ENCODE assay signal across 8 cellular contexts in the genomic region with DNA sequence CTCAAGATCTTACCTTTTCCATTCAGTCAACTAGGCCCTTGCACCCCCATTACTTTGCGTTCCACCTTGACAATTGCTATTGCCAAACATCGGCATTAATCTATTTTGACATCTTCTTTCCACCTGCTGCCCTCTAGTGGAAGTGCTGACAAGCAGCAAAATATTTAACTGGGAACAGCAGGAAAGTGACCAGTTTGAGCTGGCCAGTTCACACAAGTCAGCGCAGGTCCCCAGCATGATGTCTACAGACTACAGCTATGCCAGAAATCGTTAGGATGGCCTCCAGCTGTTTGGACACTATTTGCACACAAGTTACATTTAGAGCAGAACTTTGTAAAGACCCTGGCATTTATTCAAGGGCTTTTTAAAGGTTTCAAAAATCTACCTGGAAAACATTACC.
DNase-seq lines count a peak whose midpoint lies in the region; ATAC-seq and TF ChIP-seq lines count a peak whose summit lies in the region.

No MANE protein-coding gene starts in this region.

- peak; percentile 50 for DNase-seq in activated naive CD4-positive, alpha-beta T cell treated with anti-CD3 and anti-CD28 coated beads for 36 hours
- DNase-seq in activated naive CD4-positive, alpha-beta T cell (lab: John Stamatoyannopoulos, UW): no peak
- DNase-seq in HCEC 1CT (peak; percentile 26), NCI-H2107 (lab: John Stamatoyannopoulos, UW) (peak; percentile 26), WTC11 (ENCODE audit: low spot score) (peak; percentile 58), foreskin keratinocyte (peak; percentile 48 to 76)

- H3K9me3 Mint-ChIP-seq in activated naive CD4-positive, alpha-beta T cell treated with anti-CD3 and anti-CD28 coated beads for 36 hours: no peaks in the 10 kb centered on the region
- no peaks in the 10 kb centered on the region for H3K9me3 Mint-ChIP-seq in WTC11

- no peak overlapping the region for H3K27ac ChIP-seq in foreskin keratinocyte
- H3K27ac ChIP-seq in neutrophil: no peak overlapping the region

- POLR2A ChIA-PET in WTC11 (lab: Charles Lee): no interaction called here

- TF ChIP-seq CTCF in WTC11 (IDR thresholded peaks at IDR 0.05) (peak; percentile 61), foreskin keratinocyte (conservative IDR thresholded peaks at IDR 0.05) (peak; percentile 91), neutrophil (IDR thresholded peaks at IDR 0.05) (peak; percentile 31)

- no peaks in the 10 kb centered on the region for H3K27me3 ChIP-seq in foreskin keratinocyte
- H3K27me3 ChIP-seq in neutrophil: no peaks in the 10 kb centered on the region

- no peaks in the 10 kb centered on the region for H3K4me1 Mint-ChIP-seq in activated naive CD4-positive, alpha-beta T cell treated with anti-CD3 and anti-CD28 coated beads for 36 hours (ENCODE audit: low read depth)
- peaks cover 4% of the 10 kb centered on the region for H3K4me1 Mint-ChIP-seq in WTC11

- H3K27ac Mint-ChIP-seq in activated naive CD4-positive, alpha-beta T cell treated with anti-CD3 and anti-CD28 coated beads for 36 hours: no peak overlapping the region
- no peak overlapping the region for H3K27ac Mint-ChIP-seq in WTC11

- ATAC-seq in WTC11 (peak; percentile 88), foreskin keratinocyte (peak; percentile 85), HG03025 (IDR thresholded peaks at IDR 0.05; ENCODE audit: low FRiP score, unreplicated experiment) (no peak)

- H3K9me3 ChIP-seq in neutrophil: no peaks in the 10 kb centered on the region

- CTCF ChIA-PET in activated naive CD4-positive, alpha-beta T cell treated with anti-CD3 and anti-CD28 coated beads for 36 hours (lab: Charles Lee): interaction anchor here (0.8 to 1.7 kb wide), 8 partner anchors 9 to 306 kb away, joined by 3 to 5 read pairs (median 3); no protein-coding TSS in a partner anchor
- CTCF ChIA-PET in WTC11 (lab: Charles Lee): interaction anchor here (0.6 to 3.4 kb wide), 34 partner anchors 8 to 825 kb away, joined by 3 to 45 read pairs (median 4); partner anchors contain the start of genes GHR, RIMOC1 and SELENOP

- H3K36me3 ChIP-seq in neutrophil: no peaks in the 10 kb centered on the region

- intact Hi-C loops in activated naive CD4-positive, alpha-beta T cell treated with anti-CD3 and anti-CD28 coated beads for 36 hours (cut with micrococcal nuclease): loop anchor here (1.0 to 5.0 kb wide), 5 partner anchors 161 to 726 kb away; partner anchors contain the start of gene GHR

- H3K4me1 ChIP-seq in foreskin keratinocyte (no peaks in the 10 kb centered on the region), neutrophil (ENCODE audit: control insufficient read depth in 1 of 2, insufficient read depth in 1 of 2, low read depth in 1 of 2, low read length in 1 of 2) (no peaks in the 10 kb centered on the region)

- peaks cover 14% of the 10 kb centered on the region for H3K27me3 Mint-ChIP-seq in activated naive CD4-positive, alpha-beta T cell treated with anti-CD3 and anti-CD28 coated beads for 36 hours (ENCODE audit: low read depth)
- H3K27me3 Mint-ChIP-seq in WTC11 (ENCODE audit: low read depth): no peaks in the 10 kb centered on the region

- no peaks in the 10 kb centered on the region for H3K36me3 Mint-ChIP-seq in activated naive CD4-positive, alpha-beta T cell treated with anti-CD3 and anti-CD28 coated beads for 36 hours (ENCODE audit: low read depth)
- peaks cover 2% of the 10 kb centered on the region for H3K36me3 Mint-ChIP-seq in WTC11

- no peak overlapping the region for H3K4me3 Mint-ChIP-seq in activated naive CD4-positive, alpha-beta T cell treated with anti-CD3 and anti-CD28 coated beads for 36 hours
- H3K4me3 Mint-ChIP-seq in WTC11: no peak overlapping the region

- H3K4me3 ChIP-seq in neutrophil (ENCODE audit: low read depth in 1 of 2, low read length in 1 of 2): no peak overlapping the region

TF ChIP-seq in WTC11, 78 proteins besides CTCF, POLR2A, EP300 and RAD21:
- TF ChIP-seq ZNF121 (CRISPR knock-in tag; IDR thresholded peaks at IDR 0.05) (peak; percentile 81), IRF2 (CRISPR knock-in tag; IDR thresholded peaks at IDR 0.05; ENCODE audit: borderline replicate concordance, low read depth) (no peak)

Comparison
In these comparisons a context has a peak if more than half of its experiments do, and no peak if none do; other contexts are left out.
1. DNase-seq: peak in activated naive CD4-positive, alpha-beta T cell treated with anti-CD3 and anti-CD28 coated beads for 36 hours (single experiment), HCEC 1CT (single experiment), NCI-H2107 (single experiment), WTC11 (single experiment) and foreskin keratinocyte (2 of 2); none in activated naive CD4-positive, alpha-beta T cell (0 of 4).
2. CTCF ChIP-seq: peak in every context shown above with its lines; median percentile 91 in foreskin keratinocyte; 61 in WTC11; 31 in neutrophil.